ENCODE assay signal across 1 cellular context in the genomic region with DNA sequence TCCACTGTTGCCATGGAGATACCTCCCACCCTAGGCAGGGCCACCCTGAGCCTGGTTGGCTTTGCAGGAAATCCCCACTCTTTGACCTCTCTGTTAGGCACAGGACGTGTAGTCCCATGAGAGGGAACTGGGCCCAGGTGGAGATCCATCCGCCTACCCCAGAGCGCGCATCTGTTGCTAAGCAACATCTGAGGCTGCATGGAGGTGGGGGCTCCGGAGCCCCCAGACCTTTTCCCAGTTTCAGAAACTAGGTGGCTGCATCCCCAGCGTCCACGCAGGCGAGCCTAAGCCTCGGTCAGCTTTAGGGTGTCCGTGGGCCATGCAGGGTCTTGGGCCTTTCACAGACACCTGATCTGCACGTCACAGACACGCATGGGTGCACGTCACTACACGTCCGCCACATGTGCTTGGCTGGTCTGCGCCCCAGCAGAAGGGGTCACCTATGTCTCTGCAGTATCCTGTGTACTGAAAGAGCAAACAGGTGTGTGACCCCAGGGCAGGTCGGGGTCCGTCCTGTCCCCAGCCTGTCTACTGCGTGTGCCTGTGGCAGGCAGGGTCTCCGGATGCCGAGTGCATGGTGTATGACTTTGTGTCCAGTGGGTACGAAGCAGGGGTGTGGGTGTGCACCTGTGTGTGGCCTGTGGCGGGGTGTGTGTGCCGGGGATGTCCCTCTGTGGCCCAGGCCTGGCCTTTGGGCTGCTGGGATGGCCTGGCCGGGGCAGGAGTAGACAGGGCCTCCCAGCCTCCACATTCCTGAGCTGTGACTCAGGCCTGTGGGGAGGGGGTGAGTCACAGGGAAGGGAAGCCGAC.
A peak's percentile ranks its signal among the peaks of the same experiment; 100 is the strongest.
TF ChIP-seq lines count a peak whose summit lies in the region.

No MANE protein-coding gene starts in this region.

TF ChIP-seq in HEK293, 187 proteins besides CTCF, POLR2A, EP300 and RAD21 (continued from another document and continues in another):
- TF ChIP-seq, protein P1, sequence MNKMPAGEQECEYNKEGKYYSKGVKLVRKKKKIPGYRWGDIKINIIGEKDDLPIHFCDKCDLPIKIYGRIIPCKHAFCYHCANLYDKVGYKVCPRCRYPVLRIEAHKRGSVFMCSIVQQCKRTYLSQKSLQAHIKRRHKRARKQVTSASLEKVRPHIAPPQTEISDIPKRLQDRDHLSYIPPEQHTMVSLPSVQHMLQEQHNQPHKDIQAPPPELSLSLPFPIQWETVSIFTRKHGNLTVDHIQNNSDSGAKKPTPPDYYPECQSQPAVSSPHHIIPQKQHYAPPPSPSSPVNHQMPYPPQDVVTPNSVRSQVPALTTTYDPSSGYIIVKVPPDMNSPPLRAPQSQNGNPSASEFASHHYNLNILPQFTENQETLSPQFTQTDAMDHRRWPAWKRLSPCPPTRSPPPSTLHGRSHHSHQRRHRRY (tag by site-specific recombination; IDR thresholded peaks at IDR 0.05): no peak
- no peak for TF ChIP-seq ZNF121 (tag by site-specific recombination; IDR thresholded peaks at IDR 0.05)
- no peak for TF ChIP-seq ZNF843 (tag by site-specific recombination; IDR thresholded peaks at IDR 0.05)
- TF ChIP-seq ZNF777 (tag by site-specific recombination; IDR thresholded peaks at IDR 0.05; ENCODE audit: borderline replicate concordance): no peak
- TF ChIP-seq, protein P2, sequence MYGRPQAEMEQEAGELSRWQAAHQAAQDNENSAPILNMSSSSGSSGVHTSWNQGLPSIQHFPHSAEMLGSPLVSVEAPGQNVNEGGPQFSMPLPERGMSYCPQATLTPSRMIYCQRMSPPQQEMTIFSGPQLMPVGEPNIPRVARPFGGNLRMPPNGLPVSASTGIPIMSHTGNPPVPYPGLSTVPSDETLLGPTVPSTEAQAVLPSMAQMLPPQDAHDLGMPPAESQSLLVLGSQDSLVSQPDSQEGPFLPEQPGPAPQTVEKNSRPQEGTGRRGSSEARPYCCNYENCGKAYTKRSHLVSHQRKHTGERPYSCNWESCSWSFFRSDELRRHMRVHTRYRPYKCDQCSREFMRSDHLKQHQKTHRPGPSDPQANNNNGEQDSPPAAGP (tag by site-specific recombination; IDR thresholded peaks at IDR 0.05): peak; percentile 77
- TF ChIP-seq ZSCAN16 (tag by site-specific recombination; IDR thresholded peaks at IDR 0.05): no peak
- peak; percentile 90 for TF ChIP-seq ZNF600 (tag by site-specific recombination; IDR thresholded peaks at IDR 0.05)
- no peak for TF ChIP-seq ZNF621 (tag by site-specific recombination; IDR thresholded peaks at IDR 0.05)
- no peak for TF ChIP-seq ZNF513 (tag by site-specific recombination; IDR thresholded peaks at IDR 0.05)
- no peak for TF ChIP-seq MYNN (tag by site-specific recombination; IDR thresholded peaks at IDR 0.05; ENCODE audit: borderline replicate concordance)
- TF ChIP-seq, protein P3, sequence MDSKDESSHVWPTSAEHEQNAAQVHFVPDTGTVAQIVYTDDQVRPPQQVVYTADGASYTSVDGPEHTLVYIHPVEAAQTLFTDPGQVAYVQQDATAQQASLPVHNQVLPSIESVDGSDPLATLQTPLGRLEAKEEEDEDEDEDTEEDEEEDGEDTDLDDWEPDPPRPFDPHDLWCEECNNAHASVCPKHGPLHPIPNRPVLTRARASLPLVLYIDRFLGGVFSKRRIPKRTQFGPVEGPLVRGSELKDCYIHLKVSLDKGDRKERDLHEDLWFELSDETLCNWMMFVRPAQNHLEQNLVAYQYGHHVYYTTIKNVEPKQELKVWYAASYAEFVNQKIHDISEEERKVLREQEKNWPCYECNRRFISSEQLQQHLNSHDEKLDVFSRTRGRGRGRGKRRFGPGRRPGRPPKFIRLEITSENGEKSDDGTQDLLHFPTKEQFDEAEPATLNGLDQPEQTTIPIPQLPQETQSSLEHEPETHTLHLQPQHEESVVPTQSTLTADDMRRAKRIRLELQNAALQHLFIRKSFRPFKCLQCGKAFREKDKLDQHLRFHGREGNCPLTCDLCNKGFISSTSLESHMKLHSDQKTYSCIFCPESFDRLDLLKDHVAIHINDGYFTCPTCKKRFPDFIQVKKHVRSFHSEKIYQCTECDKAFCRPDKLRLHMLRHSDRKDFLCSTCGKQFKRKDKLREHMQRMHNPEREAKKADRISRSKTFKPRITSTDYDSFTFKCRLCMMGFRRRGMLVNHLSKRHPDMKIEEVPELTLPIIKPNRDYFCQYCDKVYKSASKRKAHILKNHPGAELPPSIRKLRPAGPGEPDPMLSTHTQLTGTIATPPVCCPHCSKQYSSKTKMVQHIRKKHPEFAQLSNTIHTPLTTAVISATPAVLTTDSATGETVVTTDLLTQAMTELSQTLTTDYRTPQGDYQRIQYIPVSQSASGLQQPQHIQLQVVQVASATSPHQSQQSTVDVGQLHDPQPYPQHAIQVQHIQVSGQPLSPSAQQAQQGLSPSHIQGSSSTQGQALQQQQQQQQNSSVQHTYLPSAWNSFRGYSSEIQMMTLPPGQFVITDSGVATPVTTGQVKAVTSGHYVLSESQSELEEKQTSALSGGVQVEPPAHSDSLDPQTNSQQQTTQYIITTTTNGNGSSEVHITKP (tag by site-specific recombination; IDR thresholded peaks at IDR 0.05): no peak
- 0 out of 2 replicates have a peak, but pooled peaks have one; percentile 44 for TF ChIP-seq ZNF639 (tag by site-specific recombination; IDR thresholded peaks at IDR 0.05)
- no peak for TF ChIP-seq MEIS1 (CRISPR knock-in tag; IDR thresholded peaks at IDR 0.05; ENCODE audit: borderline replicate concordance)
- TF ChIP-seq, protein P4, sequence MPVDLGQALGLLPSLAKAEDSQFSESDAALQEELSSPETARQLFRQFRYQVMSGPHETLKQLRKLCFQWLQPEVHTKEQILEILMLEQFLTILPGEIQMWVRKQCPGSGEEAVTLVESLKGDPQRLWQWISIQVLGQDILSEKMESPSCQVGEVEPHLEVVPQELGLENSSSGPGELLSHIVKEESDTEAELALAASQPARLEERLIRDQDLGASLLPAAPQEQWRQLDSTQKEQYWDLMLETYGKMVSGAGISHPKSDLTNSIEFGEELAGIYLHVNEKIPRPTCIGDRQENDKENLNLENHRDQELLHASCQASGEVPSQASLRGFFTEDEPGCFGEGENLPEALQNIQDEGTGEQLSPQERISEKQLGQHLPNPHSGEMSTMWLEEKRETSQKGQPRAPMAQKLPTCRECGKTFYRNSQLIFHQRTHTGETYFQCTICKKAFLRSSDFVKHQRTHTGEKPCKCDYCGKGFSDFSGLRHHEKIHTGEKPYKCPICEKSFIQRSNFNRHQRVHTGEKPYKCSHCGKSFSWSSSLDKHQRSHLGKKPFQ (tag by site-specific recombination; IDR thresholded peaks at IDR 0.05): no peak
- no peak for TF ChIP-seq ZNF654 (tag by site-specific recombination; IDR thresholded peaks at IDR 0.05; ENCODE audit: low read depth)
- TF ChIP-seq ZNF155 (tag by site-specific recombination; IDR thresholded peaks at IDR 0.05): no peak
- TF ChIP-seq INSM2 (tag by site-specific recombination; IDR thresholded peaks at IDR 0.05): no peak
- no peak for TF ChIP-seq OVOL3 (tag by site-specific recombination; IDR thresholded peaks at IDR 0.05)
- TF ChIP-seq, protein P5, sequence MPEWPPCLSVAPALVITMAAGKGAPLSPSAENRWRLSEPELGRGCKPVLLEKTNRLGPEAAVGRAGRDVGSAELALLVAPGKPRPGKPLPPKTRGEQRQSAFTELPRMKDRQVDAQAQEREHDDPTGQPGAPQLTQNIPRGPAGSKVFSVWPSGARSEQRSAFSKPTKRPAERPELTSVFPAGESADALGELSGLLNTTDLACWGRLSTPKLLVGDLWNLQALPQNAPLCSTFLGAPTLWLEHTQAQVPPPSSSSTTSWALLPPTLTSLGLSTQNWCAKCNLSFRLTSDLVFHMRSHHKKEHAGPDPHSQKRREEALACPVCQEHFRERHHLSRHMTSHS (tag by site-specific recombination; IDR thresholded peaks at IDR 0.05): no peak
- no peak for TF ChIP-seq ZNF404 (tag by site-specific recombination; IDR thresholded peaks at IDR 0.05)
- peak; percentile 50 for TF ChIP-seq ZFHX2 (tag by site-specific recombination; conservative IDR thresholded peaks at IDR 0.05)
- no peak for TF ChIP-seq HOXA7 (CRISPR knock-in tag; IDR thresholded peaks at IDR 0.05; ENCODE audit: borderline replicate concordance)
- no peak for TF ChIP-seq ZSCAN18 (tag by site-specific recombination; IDR thresholded peaks at IDR 0.05)
- TF ChIP-seq ZNF292 (tag by site-specific recombination; IDR thresholded peaks at IDR 0.05; ENCODE audit: borderline replicate concordance, low read depth): no peak
- TF ChIP-seq ZNF16 (tag by site-specific recombination; IDR thresholded peaks at IDR 0.05; ENCODE audit: low read depth): no peak
- TF ChIP-seq ZNF658 (tag by site-specific recombination; IDR thresholded peaks at IDR 0.05): no peak
- no peak for TF ChIP-seq ZNF776 (tag by site-specific recombination; IDR thresholded peaks at IDR 0.05; ENCODE audit: borderline replicate concordance)
- TF ChIP-seq, protein P6, sequence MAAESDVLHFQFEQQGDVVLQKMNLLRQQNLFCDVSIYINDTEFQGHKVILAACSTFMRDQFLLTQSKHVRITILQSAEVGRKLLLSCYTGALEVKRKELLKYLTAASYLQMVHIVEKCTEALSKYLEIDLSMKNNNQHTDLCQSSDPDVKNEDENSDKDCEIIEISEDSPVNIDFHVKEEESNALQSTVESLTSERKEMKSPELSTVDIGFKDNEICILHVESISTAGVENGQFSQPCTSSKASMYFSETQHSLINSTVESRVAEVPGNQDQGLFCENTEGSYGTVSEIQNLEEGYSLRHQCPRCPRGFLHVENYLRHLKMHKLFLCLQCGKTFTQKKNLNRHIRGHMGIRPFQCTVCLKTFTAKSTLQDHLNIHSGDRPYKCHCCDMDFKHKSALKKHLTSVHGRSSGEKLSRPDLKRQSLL (tag by site-specific recombination; IDR thresholded peaks at IDR 0.05): no peak
- no peak for TF ChIP-seq HOXC10 (CRISPR knock-in tag; IDR thresholded peaks at IDR 0.05)
- no peak for TF ChIP-seq YY1 (tag by site-specific recombination; IDR thresholded peaks at IDR 0.05)
- TF ChIP-seq, protein P7, sequence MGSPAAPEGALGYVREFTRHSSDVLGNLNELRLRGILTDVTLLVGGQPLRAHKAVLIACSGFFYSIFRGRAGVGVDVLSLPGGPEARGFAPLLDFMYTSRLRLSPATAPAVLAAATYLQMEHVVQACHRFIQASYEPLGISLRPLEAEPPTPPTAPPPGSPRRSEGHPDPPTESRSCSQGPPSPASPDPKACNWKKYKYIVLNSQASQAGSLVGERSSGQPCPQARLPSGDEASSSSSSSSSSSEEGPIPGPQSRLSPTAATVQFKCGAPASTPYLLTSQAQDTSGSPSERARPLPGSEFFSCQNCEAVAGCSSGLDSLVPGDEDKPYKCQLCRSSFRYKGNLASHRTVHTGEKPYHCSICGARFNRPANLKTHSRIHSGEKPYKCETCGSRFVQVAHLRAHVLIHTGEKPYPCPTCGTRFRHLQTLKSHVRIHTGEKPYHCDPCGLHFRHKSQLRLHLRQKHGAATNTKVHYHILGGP (tag by site-specific recombination; IDR thresholded peaks at IDR 0.05): no peak
- no peak for TF ChIP-seq ZNF48 (tag by site-specific recombination; IDR thresholded peaks at IDR 0.05)
- no peak for TF ChIP-seq PBX3 (CRISPR knock-in tag; IDR thresholded peaks at IDR 0.05)
- TF ChIP-seq GLIS1 (tag by site-specific recombination; IDR thresholded peaks at IDR 0.05): peak; percentile 76
- no peak for TF ChIP-seq ZNF624 (tag by site-specific recombination; IDR thresholded peaks at IDR 0.05)
- TF ChIP-seq KLF8 (tag by site-specific recombination; IDR thresholded peaks at IDR 0.05): peak; percentile 87
- TF ChIP-seq ZNF558 (tag by site-specific recombination; IDR thresholded peaks at IDR 0.05): no peak
- peak; percentile 86; the same call in 1 of the 2 replicates for TF ChIP-seq BCL11B (tag by site-specific recombination; IDR thresholded peaks at IDR 0.05; ENCODE audit: low read depth)
